Comparison of ENCODE assay signal across 21 cellular contexts in the genomic region with DNA sequence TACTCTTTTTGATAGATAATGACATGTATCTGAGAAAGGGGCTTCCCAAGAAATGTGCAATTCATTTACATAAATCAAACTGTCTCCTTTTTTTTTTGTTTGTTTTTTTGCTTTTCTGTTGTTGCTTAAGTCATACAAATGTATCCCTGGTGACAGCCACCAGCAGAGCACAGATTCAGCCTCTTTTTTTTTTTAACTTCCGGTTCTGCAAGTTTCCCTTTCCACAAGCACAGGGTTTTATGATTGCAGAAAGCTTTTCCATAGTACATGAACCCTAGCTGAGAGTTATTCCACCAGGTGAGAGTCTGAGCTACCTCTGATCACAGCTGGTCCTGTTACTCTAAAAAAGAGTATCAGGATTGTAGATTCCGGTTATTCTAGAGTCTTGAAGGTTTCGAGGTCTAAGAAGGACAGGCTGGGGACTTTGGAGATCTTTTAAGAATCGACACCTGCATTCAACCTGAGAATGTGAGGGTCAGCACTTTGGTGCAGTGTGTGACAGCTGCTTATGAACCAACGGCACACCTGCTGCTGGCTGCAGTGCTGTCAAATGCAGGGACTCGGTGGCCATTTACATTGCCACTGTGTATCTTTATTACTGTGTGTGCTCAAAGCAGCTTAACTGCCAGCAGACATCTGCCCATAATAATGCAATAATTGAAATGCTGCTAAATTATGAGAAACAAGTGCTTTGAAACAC.
DNase-seq lines count a peak whose midpoint lies in the region; ATAC-seq lines count a peak whose summit lies in the region.
"Had no signal": no experiment of that assay in that cellular context is flagged by ENCODE, and none has a peak within 500 bp of the region (broad histone marks: within the 10 kb centered on the region; RNA-seq: fewer than 3 reads in every experiment).

No MANE protein-coding gene starts in this region.

- no peak for ATAC-seq in HG03520 (IDR thresholded peaks at IDR 0.05; ENCODE audit: unreplicated experiment)
- ATAC-seq: lower lobe of right lung; stimulated activated naive CD8-positive, alpha-beta T cell treated with anti-CD3 and anti-CD28 coated beads, Interleukin-15, Interleukin-2, amounts not matched to agents 100 U/mL and 50 U/mL, for 24 hours had no signal

- DNase-seq in DMS53 treated with DMSO at 0.1 percent for 48 hours (lab: John Stamatoyannopoulos, UW; ENCODE audit: unreplicated experiment) (peak; percentile 39), NCI-H1105 treated with DMSO at 0.1 percent for 48 hours (lab: John Stamatoyannopoulos, UW) (peak; percentile 75), NCI-H524 (lab: John Stamatoyannopoulos, UW) (peak; percentile 79 to 94), left kidney (ENCODE audit: low read depth, low spot score) (peak; percentile 7), HPDE6-E6E7 (ENCODE audit: extremely low spot score) (no peak), NCI-H2227 (lab: John Stamatoyannopoulos, UW; ENCODE audit: unreplicated experiment) (no peak)
- DNase-seq: activated CD4-positive, alpha-beta T cell treated with anti-CD3 and anti-CD28 coated beads for 48 hours; activated naive CD8-positive, alpha-beta T cell treated with anti-CD3 and anti-CD28 coated beads for 36 hours; CD8-positive, alpha-beta memory T cell; cerebellar nuclear complex; erythroblast; foreskin melanocyte; HFFc6; hypothalamus; lower lobe of right lung; MG63; NCI-H2227 treated with DMSO at 0.1 percent for 48 hours; Right ventricle myocardium superior; stimulated activated CD4-positive, alpha-beta T cell treated with anti-CD3 and anti-CD28 coated beads, Interleukin-2, amount 100 ng/mL, for 48 hours; stimulated activated naive CD8-positive, alpha-beta T cell treated with anti-CD3 and anti-CD28 coated beads, Interleukin-15, Interleukin-2, amounts not matched to agents 100 U/mL and 50 U/mL, for 24 hours had no signal

Comparison
In these comparisons a context has a peak if more than half of its experiments do, and no peak if none do; other contexts are left out.
1. DNase-seq: peak in DMS53 treated with DMSO at 0.1 percent for 48 hours (single experiment), NCI-H1105 treated with DMSO at 0.1 percent for 48 hours (single experiment), NCI-H524 (2 of 2) and left kidney (single experiment); none in HPDE6-E6E7 (single experiment) and NCI-H2227 (single experiment).